19 cellular contexts compared by ENCODE assay signal in the genomic region with DNA sequence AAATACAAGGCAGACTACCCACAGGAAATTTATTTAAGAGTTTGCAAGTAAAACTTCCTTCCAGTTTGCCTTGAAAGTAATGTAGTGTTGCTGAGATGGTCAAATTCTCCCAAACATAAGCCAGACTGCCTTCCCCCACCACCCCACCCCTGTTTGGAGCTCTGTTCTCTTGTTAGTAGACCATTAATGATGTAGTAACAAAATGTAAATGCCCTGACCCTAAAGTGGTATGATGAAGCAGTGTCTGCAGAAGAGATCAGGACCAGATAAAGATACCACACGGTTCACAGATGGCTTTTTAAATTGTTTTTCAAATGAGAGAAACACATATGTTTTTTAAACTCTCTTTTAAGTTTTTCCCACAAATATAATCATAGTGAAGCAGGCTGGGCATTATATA.
DNase-seq lines count a peak whose midpoint lies in the region; ATAC-seq and TF ChIP-seq lines count a peak whose summit lies in the region.
"Had no signal": no experiment of that assay in that cellular context is flagged by ENCODE, and none has a peak within 500 bp of the region (broad histone marks: within the 10 kb centered on the region; RNA-seq: fewer than 3 reads in every experiment).

No MANE protein-coding gene starts in this region.

- TF ChIP-seq CTCF in GM23338 (conservative IDR thresholded peaks at IDR 0.05; ENCODE audit: low read depth in 2 of 2) (no peak), SK-N-SH (IDR thresholded peaks at IDR 0.05) (no peak), fibroblast of villous mesenchyme (IDR thresholded peaks at IDR 0.05; ENCODE audit: insufficient read depth, low read depth, low read length) (no peak)

- H3K4me3 ChIP-seq in GM23338 (no peak overlapping the region), SK-N-SH (ENCODE audit: low read depth in 2 of 2, low read length in 1 of 2) (no peak overlapping the region), fibroblast of villous mesenchyme (ENCODE audit: low read depth, low read length) (no peak overlapping the region), trophoblast cell (ENCODE audit: low read depth, low read length) (no peak overlapping the region)
- H3K4me3 ChIP-seq: BLaER1, HAP-1 had no signal

- H3K4me2 ChIP-seq in GM23338 (no peak overlapping the region), SK-N-SH (no peak overlapping the region), trophoblast cell (ENCODE audit: low read length) (no peak overlapping the region)
- H3K4me2 ChIP-seq: BLaER1 had no signal

- H4K91ac ChIP-seq in trophoblast cell (ENCODE audit: low read depth, low read length) = no peak overlapping the region

- no peaks in the 10 kb centered on the region for H3K27me3 ChIP-seq in GM23338 (ENCODE audit: insufficient read depth)
- H3K27me3 ChIP-seq in SK-N-SH (ENCODE audit: insufficient read depth) = no peaks in the 10 kb centered on the region
- no peaks in the 10 kb centered on the region for H3K27me3 ChIP-seq in trophoblast cell (ENCODE audit: insufficient read depth, low read length)
- H3K27me3 ChIP-seq: BLaER1 had no signal

- H2AK5ac ChIP-seq in trophoblast cell (ENCODE audit: low read length) = no peak overlapping the region

- H3K4me1 ChIP-seq in GM23338 (ENCODE audit: insufficient read depth) (no peaks in the 10 kb centered on the region), SK-N-SH (ENCODE audit: control insufficient read depth in 1 of 2, insufficient read depth in 2 of 2, low read depth in 1 of 2, low read length in 1 of 2) (peaks cover 0 to 15% of the 10 kb centered on the region in 2 experiments; a peak in 2 of 4 replicates), trophoblast cell (ENCODE audit: control insufficient read depth in 1 of 2, insufficient read depth in 2 of 2, low read length in 2 of 2) (peaks cover 4 to 9% of the 10 kb centered on the region in 2 experiments)
- H3K4me1 ChIP-seq: BLaER1 had no signal

- H3K4ac ChIP-seq in trophoblast cell (ENCODE audit: low read depth, low read length) = no peak overlapping the region

- H3K27ac ChIP-seq in GM23338 (ENCODE audit: low read depth) (peak overlapping the region; percentile 45; the same call in 1 of the 2 replicates), SK-N-SH (ENCODE audit: low read depth in 2 of 2, low read length in 1 of 2) (peak overlapping the region in 1 of 2 experiments; percentile 94; a peak in 3 of 4 replicates), trophoblast cell (ENCODE audit: low read depth, low read length) (peak overlapping the region; percentile 64)
- H3K27ac ChIP-seq: BLaER1, C4-2B had no signal

- no peak overlapping the region for H3K18ac ChIP-seq in trophoblast cell (ENCODE audit: low read length)

- H2AFZ ChIP-seq in GM23338 (no peak overlapping the region), SK-N-SH (ENCODE audit: low read depth) (no peak overlapping the region), trophoblast cell (ENCODE audit: insufficient read depth, low read length, poor library complexity) (no peak overlapping the region)

- H3K27ac Mint-ChIP-seq in GM23338 = no peak overlapping the region
- no peak overlapping the region for H3K27ac Mint-ChIP-seq in stimulated activated effector memory CD8-positive, alpha-beta T cell treated with anti-CD3 and anti-CD28 coated beads, Interleukin-12 subunit alpha, Interleukin-12 subunit beta, amount 100 ng/mL, for 72 hours
- H3K27ac Mint-ChIP-seq: B cell; CD8-positive, alpha-beta T cell; HFFc6 had no signal

- WGBS in SK-N-SH (ENCODE audit: low lambda C conversion rate) = 35% methylated on average over 1 of the region's 1 CpG
- WGBS in trophoblast cell (ENCODE audit: extremely low coverage, insufficient coverage, insufficient read length) = no CpG with 5 or more reads among the region's 1 CpG

- H2BK12ac ChIP-seq in trophoblast cell (ENCODE audit: low read length) = peak overlapping the region; percentile 95

- no peak overlapping the region for H4K12ac ChIP-seq in trophoblast cell (ENCODE audit: low read depth, low read length)

- H4K20me1 ChIP-seq in GM23338 (replicated peaks; ENCODE audit: insufficient read depth) = no peaks in the 10 kb centered on the region
- no peaks in the 10 kb centered on the region for H4K20me1 ChIP-seq in SK-N-SH (ENCODE audit: insufficient read depth)
- H4K20me1 ChIP-seq: BLaER1 had no signal

- peaks cover 2% of the 10 kb centered on the region for H3K27me3 Mint-ChIP-seq in GM23338 (ENCODE audit: insufficient read depth, low read depth, poor library complexity)
- H3K27me3 Mint-ChIP-seq: B cell; CD4-positive, CD25-positive, alpha-beta regulatory T cell had no signal

- H3K9me2 ChIP-seq in GM23338 (ENCODE audit: insufficient read depth) (peaks cover 10% of the 10 kb centered on the region), SK-N-SH (no peaks in the 10 kb centered on the region)

- H3K79me2 ChIP-seq in GM23338 (replicated peaks; ENCODE audit: insufficient read depth) (no peaks in the 10 kb centered on the region), SK-N-SH (ENCODE audit: insufficient read depth) (no peaks in the 10 kb centered on the region), trophoblast cell (ENCODE audit: control insufficient read depth, insufficient read depth, low read length, poor library complexity) (peaks cover 2% of the 10 kb centered on the region)

- no peaks in the 10 kb centered on the region; the same call in 1 of the 3 replicates for H3K4me1 Mint-ChIP-seq in GM23338
- H3K4me1 Mint-ChIP-seq in stimulated activated effector memory CD8-positive, alpha-beta T cell treated with anti-CD3 and anti-CD28 coated beads, Interleukin-12 subunit alpha, Interleukin-12 subunit beta, amount 100 ng/mL, for 72 hours = no peaks in the 10 kb centered on the region
- H3K4me1 Mint-ChIP-seq: B cell had no signal

- CTCF ChIA-PET in SK-N-SH (lab: Yijun Ruan, JAX) = interaction anchor here (0.6 to 1.9 kb wide), 5 partner anchors 12 to 69 kb away, joined by 3 to 6 read pairs (median 5); no protein-coding TSS in a partner anchor

- peaks cover 13% of the 10 kb centered on the region for H3K79me1 ChIP-seq in trophoblast cell (ENCODE audit: low read length)

- H3K9ac ChIP-seq in SK-N-SH = no peak overlapping the region
- H3K9ac ChIP-seq in trophoblast cell (ENCODE audit: low read length) = no peak overlapping the region
- H3K9ac ChIP-seq: BLaER1 had no signal

- H3K9me3 ChIP-seq in SK-N-SH (no peaks in the 10 kb centered on the region), trophoblast cell (ENCODE audit: insufficient read depth, low read depth, low read length) (no peaks in the 10 kb centered on the region)
- H3K9me3 ChIP-seq: HAP-1 had no signal

- TF ChIP-seq EP300 in SK-N-SH (IDR thresholded peaks at IDR 0.05; ENCODE audit: borderline replicate concordance in 1 of 2, low read depth in 1 of 2, low read length in 1 of 2) = peak in 1 of 2 experiments; percentile 88; a peak in 2 of 4 replicates

- H2BK120ac ChIP-seq in trophoblast cell (ENCODE audit: insufficient read depth, low read length, poor library complexity) = no peak overlapping the region

- H4K8ac ChIP-seq in trophoblast cell (ENCODE audit: low read depth, low read length) = no peak overlapping the region

- H3K4me3 Mint-ChIP-seq in GM23338 = no peak overlapping the region
- H3K4me3 Mint-ChIP-seq in stimulated activated effector memory CD8-positive, alpha-beta T cell treated with anti-CD3 and anti-CD28 coated beads, Interleukin-12 subunit alpha, Interleukin-12 subunit beta, amount 100 ng/mL, for 72 hours = no peak overlapping the region
- H3K4me3 Mint-ChIP-seq: B cell; CD4-positive, CD25-positive, alpha-beta regulatory T cell; CD8-positive, alpha-beta T cell; HFFc6 had no signal

- no peak for DNase-seq in GM23338 (ENCODE audit: low spot score)
- DNase-seq in SK-N-SH = peak; percentile 75
- peak; percentile 90 for DNase-seq in fibroblast of villous mesenchyme (ENCODE audit: low read depth)
- no peak for DNase-seq in trophoblast cell
- no peak for DNase-seq in stimulated activated effector memory CD8-positive, alpha-beta T cell treated with anti-CD3 and anti-CD28 coated beads, Interleukin-12 subunit alpha, Interleukin-12 subunit beta, amount 100 ng/mL, for 72 hours (ENCODE audit: low spot score in 2 of 2)
- no peak for DNase-seq in OCI-M2 (lab: John Stamatoyannopoulos, UW; ENCODE audit: unreplicated experiment)
- no peak for DNase-seq in iPS-NIHi11 (ENCODE audit: low spot score)
- DNase-seq in COLO829 (ENCODE audit: low spot score) = no peak
- DNase-seq: CD4-positive, CD25-positive, alpha-beta regulatory T cell; CD8-positive, alpha-beta T cell; DMS 273 treated with DMSO at 0.1 percent for 48 hours; DMS79; GF-D8; GOT3; HFFc6 had no signal

- peak; percentile 32 for TF ChIP-seq RAD21 in SK-N-SH (IDR thresholded peaks at IDR 0.05; ENCODE audit: low read length)

- H3K14ac ChIP-seq in trophoblast cell (ENCODE audit: low read length) = no peak overlapping the region

- ATAC-seq in GM23338 = no peak
- no peak for ATAC-seq in stimulated activated effector memory CD8-positive, alpha-beta T cell treated with anti-CD3 and anti-CD28 coated beads, Interleukin-12 subunit alpha, Interleukin-12 subunit beta, amount 100 ng/mL, for 72 hours
- ATAC-seq: CD8-positive, alpha-beta T cell had no signal

- peaks cover 10% of the 10 kb centered on the region; the same call in 2 of the 3 replicates for H3K9me3 Mint-ChIP-seq in GM23338
- no peaks in the 10 kb centered on the region for H3K9me3 Mint-ChIP-seq in stimulated activated effector memory CD8-positive, alpha-beta T cell treated with anti-CD3 and anti-CD28 coated beads, Interleukin-12 subunit alpha, Interleukin-12 subunit beta, amount 100 ng/mL, for 72 hours
- H3K9me3 Mint-ChIP-seq: CD4-positive, CD25-positive, alpha-beta regulatory T cell; CD8-positive, alpha-beta T cell had no signal

- POLR2A ChIA-PET in SK-N-SH (lab: Yijun Ruan, JAX) = interaction anchor here (0.6 kb wide), 1 partner anchor 91 kb away, joined by 3 read pairs; no protein-coding TSS in a partner anchor

- peaks cover 20% of the 10 kb centered on the region for H3K36me3 ChIP-seq in GM23338 (ENCODE audit: insufficient read depth)
- H3K36me3 ChIP-seq in SK-N-SH (replicated peaks in 1 of 2; ENCODE audit: control insufficient read depth in 1 of 2, insufficient read depth in 2 of 2, low read length in 1 of 2) = peaks cover 16 to 25% of the 10 kb centered on the region in 2 experiments
- peaks cover 3 to 9% of the 10 kb centered on the region in 2 experiments for H3K36me3 ChIP-seq in trophoblast cell (ENCODE audit: control insufficient read depth in 1 of 2, insufficient read depth in 2 of 2, low read length in 2 of 2)
- H3K36me3 ChIP-seq: HAP-1 had no signal

- no peaks in the 10 kb centered on the region for H3F3A ChIP-seq in GM23338 (replicated peaks; ENCODE audit: low read depth)
- no peaks in the 10 kb centered on the region for H3F3A ChIP-seq in SK-N-SH (replicated peaks; ENCODE audit: insufficient read depth)

- no peak overlapping the region for H3K23ac ChIP-seq in trophoblast cell (ENCODE audit: low read length)

- peak overlapping the region; percentile 79 for H2BK5ac ChIP-seq in trophoblast cell (ENCODE audit: low read depth, low read length, poor library complexity)

- H3K36me3 Mint-ChIP-seq in GM23338 (ENCODE audit: low read depth) = peaks cover 50% of the 10 kb centered on the region
- H3K36me3 Mint-ChIP-seq in stimulated activated effector memory CD8-positive, alpha-beta T cell treated with anti-CD3 and anti-CD28 coated beads, Interleukin-12 subunit alpha, Interleukin-12 subunit beta, amount 100 ng/mL, for 72 hours = peaks cover 11% of the 10 kb centered on the region

TF ChIP-seq in GM23338, 12 proteins besides CTCF, POLR2A, EP300 and RAD21 (continues in another document):
- no peak for TF ChIP-seq EZH2phosphoT487 (IDR thresholded peaks at IDR 0.05; ENCODE audit: unreplicated experiment)

Comparison
In these comparisons a context has a peak if more than half of its experiments do, and no peak if none do; other contexts are left out.
1. DNase-seq: peak in SK-N-SH (single experiment) and fibroblast of villous mesenchyme (single experiment); none in GM23338 (single experiment), trophoblast cell (0 of 2), stimulated activated effector memory CD8-positive, alpha-beta T cell treated with anti-CD3 and anti-CD28 coated beads, Interleukin-12 subunit alpha, Interleukin-12 subunit beta, amount 100 ng/mL, for 72 hours (0 of 2), OCI-M2 (single experiment), iPS-NIHi11 (single experiment) and COLO829 (single experiment).